In genomic region chr11:84889556-84889955, GRCh38 we compare ENCODE assay signal across 5 cellular contexts.
TF ChIP-seq lines count a peak whose summit lies in the region.

No MANE protein-coding gene starts in this region.

TF ChIP-seq in A549, 52 proteins besides CTCF, POLR2A, EP300 and RAD21 (continued from another document):
- no peak for TF ChIP-seq EHF (CRISPR knock-in tag; IDR thresholded peaks at IDR 0.05)

TF ChIP-seq in HCT116, 20 proteins besides CTCF, POLR2A, EP300 and RAD21:
- TF ChIP-seq CEBPB (IDR thresholded peaks at IDR 0.05; ENCODE audit: low read depth) (0 out of 2 replicates have a peak, but pooled peaks have one; percentile 8), EZH2 (IDR thresholded peaks at IDR 0.05) (no peak)
TF ChIP-seq in HCT116: peak in this region for 1.

TF ChIP-seq in K562, 482 proteins besides CTCF, POLR2A, EP300 and RAD21 (continued from another document):
- 0 out of 2 replicates have a peak, but pooled peaks have one; percentile 10 for TF ChIP-seq CEBPB (tag; IDR thresholded peaks at IDR 0.05)

TF ChIP-seq in HEK293T, 16 proteins besides CTCF, POLR2A, EP300 and RAD21 (continued from another document):
- TF ChIP-seq SUZ12 (IDR thresholded peaks at IDR 0.05) (no peak), HDGF (IDR thresholded peaks at IDR 0.05; ENCODE audit: borderline replicate concordance) (no peak), LEF1 (IDR thresholded peaks at IDR 0.05; ENCODE audit: borderline replicate concordance) (no peak), SP1 (IDR thresholded peaks at IDR 0.05) (no peak), FOXM1 (IDR thresholded peaks at IDR 0.05; ENCODE audit: borderline replicate concordance) (no peak), ARNT (IDR thresholded peaks at IDR 0.05) (no peak), BHLHE40 (IDR thresholded peaks at IDR 0.05; ENCODE audit: borderline replicate concordance) (no peak), TARDBP (IDR thresholded peaks at IDR 0.05) (no peak), ELF4 (IDR thresholded peaks at IDR 0.05) (no peak), NFRKB (IDR thresholded peaks at IDR 0.05) (no peak), FOXA1 (IDR thresholded peaks at IDR 0.05) (no peak)
- TF ChIP-seq, protein P1, sequence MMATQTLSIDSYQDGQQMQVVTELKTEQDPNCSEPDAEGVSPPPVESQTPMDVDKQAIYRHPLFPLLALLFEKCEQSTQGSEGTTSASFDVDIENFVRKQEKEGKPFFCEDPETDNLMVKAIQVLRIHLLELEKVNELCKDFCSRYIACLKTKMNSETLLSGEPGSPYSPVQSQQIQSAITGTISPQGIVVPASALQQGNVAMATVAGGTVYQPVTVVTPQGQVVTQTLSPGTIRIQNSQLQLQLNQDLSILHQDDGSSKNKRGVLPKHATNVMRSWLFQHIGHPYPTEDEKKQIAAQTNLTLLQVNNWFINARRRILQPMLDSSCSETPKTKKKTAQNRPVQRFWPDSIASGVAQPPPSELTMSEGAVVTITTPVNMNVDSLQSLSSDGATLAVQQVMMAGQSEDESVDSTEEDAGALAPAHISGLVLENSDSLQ (IDR thresholded peaks at IDR 0.05) = no peak

TF ChIP-seq in SK-N-SH treated with all-trans-retinoic acid at 6 μM for 48 hours, 23 proteins besides CTCF, POLR2A, EP300 and RAD21 (continued from another document):
- TF ChIP-seq ARNTL (CRISPR knock-in tag; IDR thresholded peaks at IDR 0.05; ENCODE audit: borderline replicate concordance, low read depth) = no peak
- no peak for TF ChIP-seq OSR1 (CRISPR knock-in tag; IDR thresholded peaks at IDR 0.05)
- no peak for TF ChIP-seq ZNF565 (CRISPR knock-in tag; conservative IDR thresholded peaks at IDR 0.05; ENCODE audit: low read depth)
- no peak for TF ChIP-seq ZFP30 (CRISPR knock-in tag; IDR thresholded peaks at IDR 0.05)
- TF ChIP-seq, protein P2, sequence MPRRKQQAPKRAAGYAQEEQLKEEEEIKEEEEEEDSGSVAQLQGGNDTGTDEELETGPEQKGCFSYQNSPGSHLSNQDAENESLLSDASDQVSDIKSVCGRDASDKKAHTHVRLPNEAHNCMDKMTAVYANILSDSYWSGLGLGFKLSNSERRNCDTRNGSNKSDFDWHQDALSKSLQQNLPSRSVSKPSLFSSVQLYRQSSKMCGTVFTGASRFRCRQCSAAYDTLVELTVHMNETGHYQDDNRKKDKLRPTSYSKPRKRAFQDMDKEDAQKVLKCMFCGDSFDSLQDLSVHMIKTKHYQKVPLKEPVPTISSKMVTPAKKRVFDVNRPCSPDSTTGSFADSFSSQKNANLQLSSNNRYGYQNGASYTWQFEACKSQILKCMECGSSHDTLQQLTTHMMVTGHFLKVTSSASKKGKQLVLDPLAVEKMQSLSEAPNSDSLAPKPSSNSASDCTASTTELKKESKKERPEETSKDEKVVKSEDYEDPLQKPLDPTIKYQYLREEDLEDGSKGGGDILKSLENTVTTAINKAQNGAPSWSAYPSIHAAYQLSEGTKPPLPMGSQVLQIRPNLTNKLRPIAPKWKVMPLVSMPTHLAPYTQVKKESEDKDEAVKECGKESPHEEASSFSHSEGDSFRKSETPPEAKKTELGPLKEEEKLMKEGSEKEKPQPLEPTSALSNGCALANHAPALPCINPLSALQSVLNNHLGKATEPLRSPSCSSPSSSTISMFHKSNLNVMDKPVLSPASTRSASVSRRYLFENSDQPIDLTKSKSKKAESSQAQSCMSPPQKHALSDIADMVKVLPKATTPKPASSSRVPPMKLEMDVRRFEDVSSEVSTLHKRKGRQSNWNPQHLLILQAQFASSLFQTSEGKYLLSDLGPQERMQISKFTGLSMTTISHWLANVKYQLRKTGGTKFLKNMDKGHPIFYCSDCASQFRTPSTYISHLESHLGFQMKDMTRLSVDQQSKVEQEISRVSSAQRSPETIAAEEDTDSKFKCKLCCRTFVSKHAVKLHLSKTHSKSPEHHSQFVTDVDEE (CRISPR knock-in tag; IDR thresholded peaks at IDR 0.05) = no peak
- TF ChIP-seq TOX (CRISPR knock-in tag; IDR thresholded peaks at IDR 0.05; ENCODE audit: borderline replicate concordance) = no peak
